In the genomic region with DNA sequence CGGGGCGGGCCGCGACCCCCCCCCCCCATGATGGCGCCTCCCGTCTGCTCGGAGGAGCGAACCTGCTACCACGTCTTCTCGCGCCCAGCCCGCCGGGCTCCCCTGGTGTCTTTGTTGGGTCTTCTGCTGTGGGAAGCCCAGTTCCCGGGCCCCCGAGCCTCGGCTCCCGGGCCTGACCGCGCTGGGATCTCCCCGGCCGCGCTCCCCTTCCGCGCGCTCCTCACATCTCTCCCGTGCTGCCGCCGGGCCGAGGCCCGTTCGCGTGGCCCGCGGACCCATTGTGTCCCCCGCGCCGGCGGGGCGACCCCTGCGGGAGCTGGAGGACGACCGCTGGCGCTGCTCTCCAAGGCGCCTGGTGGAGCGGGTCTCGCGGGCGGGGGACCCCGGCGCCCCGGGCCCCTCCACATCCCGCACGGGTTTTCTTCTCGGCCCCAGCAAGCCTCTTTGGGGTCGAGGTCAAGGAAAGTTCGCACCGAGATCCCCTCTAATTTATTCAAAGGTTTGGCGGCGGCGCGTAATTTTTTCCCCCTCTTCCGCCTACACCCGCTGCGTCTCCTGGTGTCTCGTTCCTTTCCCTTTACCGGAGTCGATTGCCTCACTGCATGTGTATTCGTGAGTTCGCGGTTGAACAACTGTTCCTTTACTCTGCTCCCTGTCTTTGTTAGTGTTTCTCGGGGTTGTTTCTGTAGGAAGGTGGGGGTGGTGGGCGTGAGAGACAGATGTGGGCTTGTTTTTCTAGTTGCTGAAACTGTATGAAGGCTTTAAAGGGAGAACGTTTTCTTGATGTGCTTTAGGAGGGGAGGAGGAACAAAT, we compare ENCODE assay signal across 1 cellular context.
TF ChIP-seq lines count a peak whose summit lies in the region.

No MANE protein-coding gene starts in this region.

TF ChIP-seq in GM23338, 12 proteins besides CTCF, POLR2A, EP300 and RAD21 (continued from another document):
- TF ChIP-seq JUNB (IDR thresholded peaks at IDR 0.05; ENCODE audit: unreplicated experiment) (no peak), ZNF114 (CRISPR knock-in tag; IDR thresholded peaks at IDR 0.05) (no peak), NANOG (IDR thresholded peaks at IDR 0.05; ENCODE audit: borderline replicate concordance) (no peak), POLR2AphosphoS5 (IDR thresholded peaks at IDR 0.05; ENCODE audit: low read depth) (no peak), EZH2phosphoT487 (IDR thresholded peaks at IDR 0.05; ENCODE audit: unreplicated experiment) (no peak)
- TF ChIP-seq, protein P1, sequence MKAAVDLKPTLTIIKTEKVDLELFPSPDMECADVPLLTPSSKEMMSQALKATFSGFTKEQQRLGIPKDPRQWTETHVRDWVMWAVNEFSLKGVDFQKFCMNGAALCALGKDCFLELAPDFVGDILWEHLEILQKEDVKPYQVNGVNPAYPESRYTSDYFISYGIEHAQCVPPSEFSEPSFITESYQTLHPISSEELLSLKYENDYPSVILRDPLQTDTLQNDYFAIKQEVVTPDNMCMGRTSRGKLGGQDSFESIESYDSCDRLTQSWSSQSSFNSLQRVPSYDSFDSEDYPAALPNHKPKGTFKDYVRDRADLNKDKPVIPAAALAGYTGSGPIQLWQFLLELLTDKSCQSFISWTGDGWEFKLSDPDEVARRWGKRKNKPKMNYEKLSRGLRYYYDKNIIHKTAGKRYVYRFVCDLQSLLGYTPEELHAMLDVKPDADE (IDR thresholded peaks at IDR 0.05): no peak
